In the genomic region with DNA sequence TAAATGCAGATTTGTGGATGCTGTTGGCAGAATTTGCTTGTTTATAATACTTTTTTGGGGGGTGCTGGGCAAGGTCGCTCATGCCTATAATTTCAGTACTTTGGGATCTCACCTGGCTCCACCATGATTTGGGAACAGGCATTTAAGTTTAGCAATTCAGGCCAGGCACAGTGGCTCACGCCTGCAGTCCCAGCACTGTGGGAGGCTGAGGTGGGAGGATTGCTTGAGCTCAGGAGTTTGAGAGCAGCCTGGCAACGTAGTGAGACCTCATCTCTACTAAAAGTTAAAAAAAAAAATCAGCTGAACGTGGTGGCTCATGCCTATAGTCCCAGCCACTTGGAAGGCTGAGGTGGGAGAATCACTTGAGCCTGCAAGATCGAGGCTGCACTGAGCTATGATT, we compare ENCODE assay signal across 16 cellular contexts. TPM values are rescaled to one million over a fixed set of nuclear protein-coding genes. Genes with fewer than 3 reads are reported as not detected.
DNase-seq lines count a peak whose midpoint lies in the region; ATAC-seq and TF ChIP-seq lines count a peak whose summit lies in the region.
"Had no signal": no experiment of that assay in that cellular context is flagged by ENCODE, and none has a peak within 500 bp of the region (broad histone marks: within the 10 kb centered on the region; RNA-seq: fewer than 3 reads in every experiment).

No MANE protein-coding gene starts in this region.

- no peak for DNase-seq in SK-N-SH
- no peak for DNase-seq in epithelial cell of prostate (ENCODE audit: low read depth, low spot score)
- DNase-seq in nephron progenitor cell: no peak
- DNase-seq in activated naive CD4-positive, alpha-beta T cell treated with anti-CD3 and anti-CD28 coated beads, Interleukin-2, amount 50 U/mL, for 72 hours (ENCODE audit: low spot score in 2 of 2): no peak
- DNase-seq in GM23338 (ENCODE audit: low spot score): no peak
- DNase-seq in OCI-M1 (lab: John Stamatoyannopoulos, UW): no peak
- DNase-seq: AML-193; Caco-2; CD8-positive, alpha-beta memory T cell; DMS 273 treated with DMSO at 0.1 percent for 48 hours; GOT3; H9 had no signal

- no peak overlapping the region for H3K9ac ChIP-seq in SK-N-SH
- no peak overlapping the region for H3K9ac ChIP-seq in KMS-11
- H3K9ac ChIP-seq: BLaER1 had no signal

- H3K36me3 ChIP-seq in SK-N-SH (replicated peaks in 1 of 2; ENCODE audit: control insufficient read depth in 1 of 2, insufficient read depth in 2 of 2, low read length in 1 of 2) (no peaks in the 10 kb centered on the region), KMS-11 (ENCODE audit: insufficient read depth) (no peaks in the 10 kb centered on the region), GM23338 (ENCODE audit: insufficient read depth) (no peaks in the 10 kb centered on the region)
- H3K36me3 ChIP-seq: BLaER1 had no signal

- H3K9me2 ChIP-seq in SK-N-SH (no peaks in the 10 kb centered on the region), GM23338 (ENCODE audit: insufficient read depth) (no peaks in the 10 kb centered on the region)

- H3K36me3 Mint-ChIP-seq in nephron progenitor cell (ENCODE audit: low read depth) (peaks cover 56% of the 10 kb centered on the region), GM23338 (ENCODE audit: low read depth) (no peaks in the 10 kb centered on the region)
- no peaks in the 10 kb centered on the region for H3K36me3 Mint-ChIP-seq in activated naive CD4-positive, alpha-beta T cell treated with anti-CD3 and anti-CD28 coated beads, Interleukin-2, amount 50 U/mL, for 72 hours

- no peak for TF ChIP-seq EP300 in SK-N-SH (IDR thresholded peaks at IDR 0.05; ENCODE audit: borderline replicate concordance in 1 of 2, low read depth in 1 of 2, low read length in 1 of 2)

- H3K79me2 ChIP-seq in SK-N-SH (ENCODE audit: insufficient read depth) (peaks cover 85% of the 10 kb centered on the region), KMS-11 (ENCODE audit: insufficient read depth, low read depth) (peaks cover 77% of the 10 kb centered on the region), GM23338 (replicated peaks; ENCODE audit: insufficient read depth) (peaks cover 4% of the 10 kb centered on the region; the same call in 1 of the 2 replicates)

- H2AFZ ChIP-seq in SK-N-SH (ENCODE audit: low read depth) (no peak overlapping the region), KMS-11 (ENCODE audit: low read depth) (no peak overlapping the region), GM23338 (no peak overlapping the region)

- peak overlapping the region; percentile 96 for H3K27ac Mint-ChIP-seq in nephron progenitor cell
- no peak overlapping the region for H3K27ac Mint-ChIP-seq in activated naive CD4-positive, alpha-beta T cell treated with anti-CD3 and anti-CD28 coated beads, Interleukin-2, amount 50 U/mL, for 72 hours
- no peak overlapping the region for H3K27ac Mint-ChIP-seq in GM23338
- H3K27ac Mint-ChIP-seq: CD8-positive, alpha-beta memory T cell had no signal

- H3K27me3 Mint-ChIP-seq in nephron progenitor cell (ENCODE audit: low read depth, poor library complexity): no peaks in the 10 kb centered on the region
- no peaks in the 10 kb centered on the region for H3K27me3 Mint-ChIP-seq in GM23338 (ENCODE audit: insufficient read depth, low read depth, poor library complexity)

- H3K9me3 Mint-ChIP-seq in nephron progenitor cell (peaks cover 13% of the 10 kb centered on the region), GM23338 (no peaks in the 10 kb centered on the region)
- no peaks in the 10 kb centered on the region for H3K9me3 Mint-ChIP-seq in activated naive CD4-positive, alpha-beta T cell treated with anti-CD3 and anti-CD28 coated beads, Interleukin-2, amount 50 U/mL, for 72 hours
- H3K9me3 Mint-ChIP-seq: CD8-positive, alpha-beta memory T cell; H9 had no signal

- H3K27me3 ChIP-seq in SK-N-SH (ENCODE audit: insufficient read depth) (no peaks in the 10 kb centered on the region), KMS-11 (ENCODE audit: insufficient read depth, low read depth) (no peaks in the 10 kb centered on the region), GM23338 (ENCODE audit: insufficient read depth) (no peaks in the 10 kb centered on the region)
- H3K27me3 ChIP-seq: BLaER1 had no signal

- WGBS in SK-N-SH (ENCODE audit: low lambda C conversion rate): 85% methylated on average over 5 of the region's 5 CpGs

- TF ChIP-seq CTCF in SK-N-SH (IDR thresholded peaks at IDR 0.05) (no peak), KMS-11 (conservative IDR thresholded peaks at IDR 0.05; ENCODE audit: low read depth, low read length) (no peak), nephron progenitor cell (IDR thresholded peaks at IDR 0.05) (no peak), GM23338 (conservative IDR thresholded peaks at IDR 0.05; ENCODE audit: low read depth in 2 of 2) (no peak)

- H3F3A ChIP-seq in SK-N-SH (replicated peaks; ENCODE audit: insufficient read depth): peaks cover 3% of the 10 kb centered on the region
- H3F3A ChIP-seq in GM23338 (replicated peaks; ENCODE audit: low read depth): no peaks in the 10 kb centered on the region

- H3K4me1 Mint-ChIP-seq in nephron progenitor cell (peaks cover 74% of the 10 kb centered on the region), GM23338 (peaks cover 16% of the 10 kb centered on the region)

- H3K4me3 Mint-ChIP-seq in nephron progenitor cell (no peak overlapping the region), GM23338 (no peak overlapping the region)
- H3K4me3 Mint-ChIP-seq: CD8-positive, alpha-beta memory T cell; H9 had no signal

- H4K20me1 ChIP-seq in SK-N-SH (ENCODE audit: insufficient read depth) (peaks cover 51% of the 10 kb centered on the region), KMS-11 (ENCODE audit: insufficient read depth) (no peaks in the 10 kb centered on the region), GM23338 (replicated peaks; ENCODE audit: insufficient read depth) (0 out of 2 replicates have a peak, but pooled peaks cover 4% of the 10 kb centered on the region)
- H4K20me1 ChIP-seq: BLaER1 had no signal

- CTCF ChIA-PET in SK-N-SH (lab: Yijun Ruan, JAX): no interaction called here

- H3K4me3 ChIP-seq in SK-N-SH (ENCODE audit: low read depth in 2 of 2, low read length in 1 of 2) (no peak overlapping the region), KMS-11 (IDR thresholded peaks at IDR 0.05; ENCODE audit: insufficient read depth, low read depth, low read length) (no peak overlapping the region), GM23338 (no peak overlapping the region)
- H3K4me3 ChIP-seq: BLaER1 had no signal

- H3K27ac ChIP-seq in SK-N-SH (ENCODE audit: low read depth in 2 of 2, low read length in 1 of 2) (no peak overlapping the region), KMS-11 (no peak overlapping the region), epithelial cell of prostate (peak overlapping the region; percentile 92), GM23338 (ENCODE audit: low read depth) (no peak overlapping the region)
- H3K27ac ChIP-seq: 22Rv1, BLaER1 had no signal

- TF ChIP-seq RAD21 in SK-N-SH (IDR thresholded peaks at IDR 0.05; ENCODE audit: low read length): no peak

- POLR2A ChIA-PET in SK-N-SH (lab: Yijun Ruan, JAX): no interaction called here

- H3K4me1 ChIP-seq in SK-N-SH (ENCODE audit: control insufficient read depth in 1 of 2, insufficient read depth in 2 of 2, low read depth in 1 of 2, low read length in 1 of 2) (peaks cover 5 to 9% of the 10 kb centered on the region in 2 experiments; a peak in 1 of 4 replicates), KMS-11 (ENCODE audit: low read depth, poor library complexity, severe bottlenecking) (peaks cover 84% of the 10 kb centered on the region), GM23338 (ENCODE audit: insufficient read depth) (peaks cover 10% of the 10 kb centered on the region)
- H3K4me1 ChIP-seq: BLaER1 had no signal

- H3K4me2 ChIP-seq in SK-N-SH: no peak overlapping the region
- peak overlapping the region; percentile 79; the same call in 1 of the 2 replicates for H3K4me2 ChIP-seq in KMS-11
- no peak overlapping the region for H3K4me2 ChIP-seq in GM23338
- H3K4me2 ChIP-seq: BLaER1 had no signal

- ATAC-seq in SK-N-SH treated with all-trans-retinoic acid at 6 μM for 48 hours (peak; percentile 15; the same call in 1 of the 3 replicates), GM23338 (no peak)
- ATAC-seq in activated naive CD4-positive, alpha-beta T cell treated with anti-CD3 and anti-CD28 coated beads, Interleukin-2, amount 50 U/mL, for 72 hours: no peak

- H3K9me3 ChIP-seq in SK-N-SH: no peaks in the 10 kb centered on the region
- H3K9me3 ChIP-seq: BLaER1, Caco-2 had no signal

TF ChIP-seq in SK-N-SH treated with all-trans-retinoic acid at 6 μM for 48 hours, 23 proteins besides CTCF, POLR2A, EP300 and RAD21:
- TF ChIP-seq ISL1 (CRISPR knock-in tag; IDR thresholded peaks at IDR 0.05) (no peak), TCF4 (CRISPR knock-in tag; IDR thresholded peaks at IDR 0.05; ENCODE audit: borderline replicate concordance) (no peak), ZNF70 (CRISPR knock-in tag; IDR thresholded peaks at IDR 0.05) (no peak), BACH2 (CRISPR knock-in tag; IDR thresholded peaks at IDR 0.05; ENCODE audit: borderline replicate concordance) (no peak), GLIS3 (CRISPR knock-in tag; IDR thresholded peaks at IDR 0.05) (no peak), RARB (CRISPR knock-in tag; IDR thresholded peaks at IDR 0.05) (no peak)

TF ChIP-seq in SK-N-SH, 30 proteins besides CTCF, POLR2A, EP300 and RAD21 (continues in another document):
- TF ChIP-seq, protein P1, sequence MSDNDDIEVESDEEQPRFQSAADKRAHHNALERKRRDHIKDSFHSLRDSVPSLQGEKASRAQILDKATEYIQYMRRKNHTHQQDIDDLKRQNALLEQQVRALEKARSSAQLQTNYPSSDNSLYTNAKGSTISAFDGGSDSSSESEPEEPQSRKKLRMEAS (IDR thresholded peaks at IDR 0.05; ENCODE audit: low read depth): no peak
- TF ChIP-seq ELF1 (IDR thresholded peaks at IDR 0.05) (no peak), TAF1 (IDR thresholded peaks at IDR 0.05; ENCODE audit: borderline replicate concordance, low read depth, low read length) (no peak)

TF ChIP-seq in GM23338, 12 proteins besides CTCF, POLR2A, EP300 and RAD21 (continues in another document):
- TF ChIP-seq JUNB (IDR thresholded peaks at IDR 0.05; ENCODE audit: unreplicated experiment) (no peak), ZNF331 (CRISPR knock-in tag; IDR thresholded peaks at IDR 0.05; ENCODE audit: low read depth) (no peak)

RNA-seq across cellular contexts. Expression of a gene that starts 20.7 kb away (rescaled TPM):
- polyA plus RNA-seq in SK-N-SH (2012; rRNA removed) (19.2 and 23.8 TPM in 2 replicates), GM23338 (2016; fragmentation: Nextera tagmentation; extraction: Ambion mirVana) (2.7 and 2.8 TPM in 2 replicates)
- 11.4 and 13.0 TPM in 2 replicates for polyA plus RNA-seq in SK-N-SH (2012; cell fraction: cytosol; rRNA removed)
- 58.0 and 76.7 TPM in 2 replicates for polyA plus RNA-seq in SK-N-SH (2012; cell fraction: nucleus; rRNA removed)
- 1 to 10 TPM in 1 of 2 donors, under 1 TPM in 1; 0.89 to 1.8 TPM for total RNA-seq in activated naive CD4-positive, alpha-beta T cell treated with anti-CD3 and anti-CD28 coated beads, Interleukin-2, amount 50 U/mL, for 72 hours
- 8.5 and 9.5 TPM in 2 replicates for total RNA-seq in GM23338 (2014; rRNA removed; shearing (Covaris generic))
